ENCODE assay signal across 8 cellular contexts in genomic region chr9:2157277-2158105, GRCh38.
DNase-seq lines count a peak whose midpoint lies in the region; ATAC-seq and TF ChIP-seq lines count a peak whose summit lies in the region.

No MANE protein-coding gene starts in this region.

- H3K9me3 ChIP-seq in tibial artery: no peaks in the 10 kb centered on the region

- peaks cover 23% of the 10 kb centered on the region for H3K36me3 Mint-ChIP-seq in activated T-cell treated with anti-CD3 and anti-CD28 coated beads, Interleukin-2, amount 50 U/mL, for 24 hours (ENCODE audit: low read depth)

- H3K27ac Mint-ChIP-seq in activated T-cell treated with anti-CD3 and anti-CD28 coated beads, Interleukin-2, amount 50 U/mL, for 24 hours: peak overlapping the region; percentile 96

- H3K27ac ChIP-seq in tibial artery: peak overlapping the region; percentile 77 to 81

- intact Hi-C loops in tibial artery (cut with DNase I; ENCODE audit: low total_unique reads): no loop called here

- H3K9me3 Mint-ChIP-seq in activated T-cell treated with anti-CD3 and anti-CD28 coated beads, Interleukin-2, amount 50 U/mL, for 24 hours: no peaks in the 10 kb centered on the region

- ATAC-seq in GM18508 (IDR thresholded peaks at IDR 0.05; ENCODE audit: insufficient read depth, unreplicated experiment) (peak; percentile 13), HG02852 (IDR thresholded peaks at IDR 0.05; ENCODE audit: unreplicated experiment) (peak; percentile 51)

- H3K4me3 ChIP-seq in fibroblast of the aortic adventitia (ENCODE audit: low read depth, low read length): peak overlapping the region; percentile 65
- H3K4me3 ChIP-seq in tibial artery: peak overlapping the region; percentile 51 to 57

- H3K27me3 ChIP-seq in tibial artery: no peaks in the 10 kb centered on the region

- H3K4me1 ChIP-seq in tibial artery: peaks cover 0 to 21% (median 9%) of the 10 kb centered on the region in 4 donors

- TF ChIP-seq CTCF in fibroblast of the aortic adventitia (IDR thresholded peaks at IDR 0.05; ENCODE audit: insufficient read depth, low read length): no peak
- TF ChIP-seq CTCF in tibial artery (IDR thresholded peaks at IDR 0.05): no peak

- peaks cover 0 to 2% (median 0%) of the 10 kb centered on the region in 3 donors for H3K36me3 ChIP-seq in tibial artery

- peak overlapping the region; percentile 82 for H3K4me3 Mint-ChIP-seq in activated T-cell treated with anti-CD3 and anti-CD28 coated beads, Interleukin-2, amount 50 U/mL, for 24 hours

- DNase-seq in NCI-H526 treated with DMSO at 0.1 percent for 48 hours (lab: John Stamatoyannopoulos, UW): peak; percentile 81
- DNase-seq in activated T-cell treated with anti-CD3 and anti-CD28 coated beads, Interleukin-2, amount 50 U/mL, for 24 hours: peak; percentile 77
- DNase-seq in fibroblast of the aortic adventitia (ENCODE audit: low read depth): peak; percentile 60
- DNase-seq in nucleus accumbens (lab: John Stamatoyannopoulos, UW): peak in 41 of 56 donors; percentile 7 to 58 (median 29)
- DNase-seq in tibial artery: peak; percentile 28 to 68
- DNase-seq in SIG-M5 treated with dmso at 0.1 percent for 504 hours (lab: John Stamatoyannopoulos, UW; ENCODE audit: unreplicated experiment): no peak

- peaks cover 65% of the 10 kb centered on the region for H3K4me1 Mint-ChIP-seq in activated T-cell treated with anti-CD3 and anti-CD28 coated beads, Interleukin-2, amount 50 U/mL, for 24 hours (ENCODE audit: low read depth)

- H3K27me3 Mint-ChIP-seq in activated T-cell treated with anti-CD3 and anti-CD28 coated beads, Interleukin-2, amount 50 U/mL, for 24 hours: no peaks in the 10 kb centered on the region
